Comparison of ENCODE assay signal across 14 cellular contexts in the genomic region with DNA sequence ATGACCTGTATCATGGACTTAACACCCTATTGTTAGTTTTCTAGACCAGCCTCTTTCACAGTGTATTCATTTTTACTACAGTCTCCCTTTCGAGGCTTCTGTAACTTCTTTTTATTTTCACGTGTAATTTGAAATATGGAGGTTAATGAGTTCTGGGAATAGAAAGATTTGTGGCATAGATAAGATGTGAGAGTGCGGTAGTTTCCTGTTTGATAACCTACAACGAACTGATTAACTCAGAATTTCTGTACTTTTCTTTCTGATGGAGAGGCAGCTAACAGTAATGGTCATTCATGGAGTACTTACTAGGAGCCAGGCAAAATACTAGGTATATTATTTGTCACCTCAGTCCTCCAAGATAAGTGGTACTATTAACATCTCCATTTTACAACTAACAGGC.
"Had no signal": no experiment of that assay in that cellular context is flagged by ENCODE, and none has a peak within 500 bp of the region (broad histone marks: within the 10 kb centered on the region; RNA-seq: fewer than 3 reads in every experiment).

No MANE protein-coding gene starts in this region.

- ATAC-seq: activated T-cell treated with anti-CD3 and anti-CD28 coated beads, Interleukin-2, amount 50 U/mL, for 72 hours; esophagus mucosa; psoas muscle; right lobe of liver; SK-N-SH treated with all-trans-retinoic acid at 6 μM for 48 hours; upper lobe of right lung had no signal

- H3K4me1 ChIP-seq: neural progenitor cell, psoas muscle, right lobe of liver, stomach, testis, upper lobe of right lung had no signal

- H3K4me3 ChIP-seq: dorsolateral prefrontal cortex, neural progenitor cell, psoas muscle, right lobe of liver, stomach, testis, upper lobe of right lung had no signal

- H3K9me3 ChIP-seq: right lobe of liver, testis had no signal

- H3K9me3 Mint-ChIP-seq: activated T-cell treated with anti-CD3 and anti-CD28 coated beads, Interleukin-2, amount 50 U/mL, for 72 hours had no signal

- H3K4me1 Mint-ChIP-seq: neural progenitor cell had no signal

- DNase-seq: activated CD4-positive, alpha-beta T cell treated with anti-CD3 and anti-CD28 coated beads, Interleukin-2, amount 50 U/mL, for 4 hours; activated CD4-positive, CD25-positive, alpha-beta regulatory T cell; activated naive CD4-positive, alpha-beta T cell treated with Interleukin-2 at 50 U/mL for 16 hours; activated T-cell treated with anti-CD3 and anti-CD28 coated beads, Interleukin-2, amount 50 U/mL, for 72 hours; dorsolateral prefrontal cortex; psoas muscle; right lobe of liver; stomach; testis; upper lobe of right lung had no signal

- H3K27ac ChIP-seq: dorsolateral prefrontal cortex, neural progenitor cell, psoas muscle, right lobe of liver, stomach, testis, upper lobe of right lung had no signal

- H3K27ac Mint-ChIP-seq: neural progenitor cell; T-helper 1 cell treated with Interleukin-12 subunit alpha and Interleukin-12 subunit beta and Interleukin-4 antibody, amounts not matched to agents 30 μg/mL and 1 μg/mL, for 36 hours had no signal

- H3K4me3 Mint-ChIP-seq: activated T-cell treated with anti-CD3 and anti-CD28 coated beads, Interleukin-2, amount 50 U/mL, for 72 hours; neural progenitor cell; T-helper 1 cell treated with Interleukin-12 subunit alpha and Interleukin-12 subunit beta and Interleukin-4 antibody, amounts not matched to agents 30 μg/mL and 1 μg/mL, for 36 hours had no signal

- H3K27me3 ChIP-seq: dorsolateral prefrontal cortex, neural progenitor cell, right lobe of liver, stomach, testis, upper lobe of right lung had no signal
